8 cellular contexts compared by ENCODE assay signal in the genomic region with DNA sequence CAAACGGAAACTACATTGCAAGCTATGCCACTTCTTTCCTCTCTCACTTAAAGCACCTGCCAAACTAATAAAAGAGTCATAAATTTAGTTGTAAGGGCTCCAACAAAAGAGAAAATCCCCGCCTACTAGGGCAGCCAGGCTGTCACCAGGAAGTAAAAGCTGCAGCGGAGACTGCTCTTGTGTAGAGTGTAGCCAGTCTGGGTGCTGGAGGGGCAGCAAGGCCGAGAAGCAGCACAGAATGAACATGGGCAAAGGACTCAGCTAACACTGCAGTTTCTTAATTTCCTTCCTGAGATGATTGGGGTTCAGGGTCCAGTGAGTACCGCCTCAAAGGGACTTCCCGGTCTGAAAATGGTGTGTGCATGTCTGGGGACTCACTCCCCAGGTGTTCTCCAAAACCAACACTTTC.
A peak's percentile ranks its signal among the peaks of the same experiment; 100 is the strongest.
DNase-seq lines count a peak whose midpoint lies in the region; ATAC-seq and TF ChIP-seq lines count a peak whose summit lies in the region.

No MANE protein-coding gene starts in this region.

- peak; percentile 63 for DNase-seq in A673 (ENCODE audit: low spot score)
- peak; percentile 78 for DNase-seq in NCI-H1092 (lab: John Stamatoyannopoulos, UW)
- DNase-seq in UCSD-AML1 (lab: John Stamatoyannopoulos, UW; ENCODE audit: unreplicated experiment) = peak; percentile 40
- DNase-seq in naive thymus-derived CD4-positive, alpha-beta T cell = peak in 4 of 9 donors; percentile 21 to 35 (median 29)
- no peak for DNase-seq in pons (ENCODE audit: low spot score)
- DNase-seq in retina = no peak

- no peak overlapping the region for H3K4me3 ChIP-seq in A673 (ENCODE audit: low read depth, low read length, poor library complexity, severe bottlenecking)
- no peak overlapping the region for H3K4me3 ChIP-seq in naive thymus-derived CD4-positive, alpha-beta T cell (ENCODE audit: low read length)

- POLR2A ChIA-PET in A673 (lab: Charles Lee; ENCODE audit: low non-redundant PET) = no interaction called here
- POLR2A ChIA-PET in naive thymus-derived CD4-positive, alpha-beta T cell (lab: Charles Lee) = interaction anchor here (0.7 to 1.5 kb wide), 4 partner anchors 91 to 231 kb away, joined by 3 read pairs; no protein-coding TSS in a partner anchor

- H3K4me3 Mint-ChIP-seq in naive thymus-derived CD4-positive, alpha-beta T cell = peak overlapping the region; percentile 24 to 73 (median 68)

- H3K36me3 Mint-ChIP-seq in naive thymus-derived CD4-positive, alpha-beta T cell = peaks cover 0 to 1% (median 0%) of the 10 kb centered on the region in 5 donors

- peak; percentile 78 for ATAC-seq in GM18498 (IDR thresholded peaks at IDR 0.05; ENCODE audit: unreplicated experiment)
- peak; percentile 92 for ATAC-seq in HG02642 (IDR thresholded peaks at IDR 0.05; ENCODE audit: poor library complexity, unreplicated experiment)
- peak; percentile 71 for ATAC-seq in naive thymus-derived CD4-positive, alpha-beta T cell

- CTCF ChIA-PET in A673 (lab: Charles Lee) = no interaction called here
- CTCF ChIA-PET in naive thymus-derived CD4-positive, alpha-beta T cell (lab: Charles Lee) = interaction anchor here (0.6 to 1.7 kb wide), 7 partner anchors 9 to 1020 kb away, joined by 3 to 6 read pairs (median 3); no protein-coding TSS in a partner anchor

- H3K4me1 Mint-ChIP-seq in naive thymus-derived CD4-positive, alpha-beta T cell = peaks cover 15 to 31% (median 29%) of the 10 kb centered on the region in 7 donors

- H3K27me3 Mint-ChIP-seq in naive thymus-derived CD4-positive, alpha-beta T cell = peaks cover 0 to 19% (median 0%) of the 10 kb centered on the region in 5 donors

- H3K27ac Mint-ChIP-seq in naive thymus-derived CD4-positive, alpha-beta T cell = peak overlapping the region; percentile 57 to 93 (median 80)

- H3K36me3 ChIP-seq in A673 (ENCODE audit: insufficient read depth, low read length, poor library complexity, severe bottlenecking) = no peaks in the 10 kb centered on the region
- no peaks in the 10 kb centered on the region for H3K36me3 ChIP-seq in naive thymus-derived CD4-positive, alpha-beta T cell (ENCODE audit: control insufficient read depth in 2 of 3, insufficient read depth in 3 of 3, low read length in 3 of 3)

- TF ChIP-seq CTCF in A673 (conservative IDR thresholded peaks at IDR 0.05; ENCODE audit: low read depth, low read length) = no peak

- no peaks in the 10 kb centered on the region for H3K27me3 ChIP-seq in A673 (replicated peaks; ENCODE audit: insufficient read depth, low read depth, low read length, poor library complexity)
- no peaks in the 10 kb centered on the region for H3K27me3 ChIP-seq in naive thymus-derived CD4-positive, alpha-beta T cell (ENCODE audit: control insufficient read depth in 2 of 2, insufficient read depth in 2 of 2, low read length in 2 of 2)

- H3K9me3 Mint-ChIP-seq in naive thymus-derived CD4-positive, alpha-beta T cell = no peaks in the 10 kb centered on the region

- no TSS peak for BruUV-seq in A673 (replicated peaks; lab: Mats Ljungman, UMichigan)

- intact Hi-C loops in A673 (cut with micrococcal nuclease; ENCODE audit: unreplicated experiment) = loop anchor here (5.0 kb wide), 1 partner anchor 146 kb away; no protein-coding TSS in a partner anchor
- intact Hi-C loops in naive thymus-derived CD4-positive, alpha-beta T cell (cut with micrococcal nuclease) = loop anchor here in 1 of 2 donors (5.0 kb wide), 1 partner anchor 576 kb away; the partner anchor contains the start of gene MGST2

- H3K9me3 ChIP-seq in A673 (ENCODE audit: low read depth, low read length, poor library complexity, severe bottlenecking) = no peaks in the 10 kb centered on the region
- H3K9me3 ChIP-seq in naive thymus-derived CD4-positive, alpha-beta T cell (ENCODE audit: control insufficient read depth in 2 of 3, low read length in 3 of 3) = no peaks in the 10 kb centered on the region

- H3K4me1 ChIP-seq in A673 (ENCODE audit: insufficient read depth, low read length, poor library complexity, severe bottlenecking) = peaks cover 32% of the 10 kb centered on the region
- H3K4me1 ChIP-seq in naive thymus-derived CD4-positive, alpha-beta T cell (ENCODE audit: control insufficient read depth in 2 of 2, insufficient read depth in 2 of 2, low read length in 2 of 2) = peaks cover 0 to 17% of the 10 kb centered on the region in 2 donors

- peak overlapping the region; percentile 54 for H3K27ac ChIP-seq in A673 (ENCODE audit: low read depth, low read length, poor library complexity, severe bottlenecking)
- H3K27ac ChIP-seq in naive thymus-derived CD4-positive, alpha-beta T cell (ENCODE audit: low read depth, low read length) = peak overlapping the region; percentile 27

Comparison
In these comparisons a context has a peak if more than half of its experiments do, and no peak if none do; other contexts are left out.
1. DNase-seq: peak in A673 (single experiment), NCI-H1092 (single experiment) and UCSD-AML1 (single experiment); none in pons (single experiment) and retina (single experiment).
2. Peak in every context shown above with its lines, with median percentiles within 50 percentile points of each other: ATAC-seq.